30 cellular contexts compared by ENCODE assay signal in the genomic region with DNA sequence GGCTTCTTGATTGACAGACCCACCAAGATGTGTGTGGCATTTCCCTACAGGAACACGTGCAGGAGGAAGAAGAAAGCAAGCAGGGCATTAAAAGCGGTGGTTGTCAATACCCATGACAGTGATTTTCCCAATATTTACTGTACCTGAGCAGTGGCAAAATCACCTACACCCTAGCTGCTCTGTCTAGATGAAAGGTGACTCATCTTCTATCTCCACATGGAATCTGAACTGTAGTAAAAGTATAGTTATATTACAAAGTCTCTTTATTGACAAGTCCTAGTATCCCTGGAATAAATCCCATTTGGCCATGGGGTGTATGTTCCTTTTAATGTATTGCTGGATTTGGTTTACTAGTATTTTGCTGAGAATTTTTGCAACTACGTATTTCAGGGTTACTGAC.
"Had no signal": no experiment of that assay in that cellular context is flagged by ENCODE, and none has a peak within 500 bp of the region (broad histone marks: within the 10 kb centered on the region; RNA-seq: fewer than 3 reads in every experiment).

No MANE protein-coding gene starts in this region.

- H3K4me3 ChIP-seq: adrenal gland, body of pancreas, esophagus muscularis mucosa, gastrocnemius medialis, heart left ventricle had no signal

- H3K4me3 Mint-ChIP-seq: activated CD4-positive, alpha-beta memory T cell treated with anti-CD3 and anti-CD28 coated beads, Interleukin-2, amount 10 ng/mL, durations not matched to agents 7 days and 5 days; activated CD4-positive, alpha-beta T cell treated with anti-CD3 and anti-CD28 coated beads for 36 hours; activated CD4-positive, alpha-beta T cell treated with anti-CD3 and anti-CD28 coated beads, Interleukin-2, amount 10 ng/mL, durations not matched to agents 7 days and 5 days; activated naive CD4-positive, alpha-beta T cell treated with anti-CD3 and anti-CD28 coated beads, Interleukin-2, amount 10 ng/mL, durations not matched to agents 7 days and 5 days; activated T-cell treated with anti-CD3 and anti-CD28 coated beads, Interleukin-2, amount 50 U/mL, for 24 hours; activated T-cell treated with anti-CD3 and anti-CD28 coated beads, Interleukin-2, amount 50 U/mL, for 72 hours; effector memory CD8-positive, alpha-beta T cell had no signal

- H3K27me3 Mint-ChIP-seq: activated CD4-positive, alpha-beta memory T cell treated with anti-CD3 and anti-CD28 coated beads, Interleukin-2, amount 10 ng/mL, durations not matched to agents 7 days and 5 days; activated CD4-positive, alpha-beta T cell treated with anti-CD3 and anti-CD28 coated beads for 36 hours; activated CD4-positive, alpha-beta T cell treated with anti-CD3 and anti-CD28 coated beads, Interleukin-2, amount 10 ng/mL, durations not matched to agents 7 days and 5 days; activated naive CD4-positive, alpha-beta T cell treated with anti-CD3 and anti-CD28 coated beads, Interleukin-2, amount 10 ng/mL, durations not matched to agents 7 days and 5 days; activated T-cell treated with anti-CD3 and anti-CD28 coated beads, Interleukin-2, amount 50 U/mL, for 24 hours; effector memory CD8-positive, alpha-beta T cell had no signal

- H3K9me3 ChIP-seq: body of pancreas, esophagus muscularis mucosa, gastrocnemius medialis, heart left ventricle had no signal

- H3K27me3 ChIP-seq: adrenal gland, body of pancreas, esophagus muscularis mucosa, foreskin keratinocyte, gastrocnemius medialis, heart left ventricle had no signal

- H3K4me1 Mint-ChIP-seq: activated CD4-positive, alpha-beta memory T cell treated with anti-CD3 and anti-CD28 coated beads, Interleukin-2, amount 10 ng/mL, durations not matched to agents 7 days and 5 days; activated CD4-positive, alpha-beta T cell treated with anti-CD3 and anti-CD28 coated beads for 36 hours; activated CD4-positive, alpha-beta T cell treated with anti-CD3 and anti-CD28 coated beads, Interleukin-2, amount 10 ng/mL, durations not matched to agents 7 days and 5 days; activated naive CD4-positive, alpha-beta T cell treated with anti-CD3 and anti-CD28 coated beads, Interleukin-2, amount 10 ng/mL, durations not matched to agents 7 days and 5 days had no signal

- DNase-seq: activated CD4-positive, alpha-beta memory T cell treated with anti-CD3 and anti-CD28 coated beads, Interleukin-2, amount 10 ng/mL, durations not matched to agents 7 days and 5 days; activated CD4-positive, alpha-beta T cell treated with anti-CD3 and anti-CD28 coated beads for 36 hours; activated CD4-positive, alpha-beta T cell treated with anti-CD3 and anti-CD28 coated beads, Interleukin-2, amount 10 ng/mL, durations not matched to agents 7 days and 5 days; activated CD4-positive, alpha-beta T cell treated with anti-CD3 and anti-CD28 coated beads, Interleukin-2, amount 50 U/mL, for 4 hours; activated CD4-positive, CD25-positive, alpha-beta regulatory T cell; activated CD4-positive, CD25-positive, alpha-beta regulatory T cell treated with anti-CD3 and anti-CD28 coated beads, Interleukin-2, amount 50 U/mL, for 72 hours; activated CD8-positive, alpha-beta memory T cell treated with anti-CD3 and anti-CD28 coated beads, Interleukin-2, amount 50 U/mL, for 48 hours; activated gamma-delta T cell; activated naive CD4-positive, alpha-beta T cell; activated naive CD4-positive, alpha-beta T cell treated with anti-CD3 and anti-CD28 coated beads, Interleukin-2, amount 10 ng/mL, durations not matched to agents 7 days and 5 days; activated T-cell treated with anti-CD3 and anti-CD28 coated beads for 4 hours; activated T-cell treated with anti-CD3 and anti-CD28 coated beads, Interleukin-2, amount 50 U/mL, for 24 hours; activated T-cell treated with anti-CD3 and anti-CD28 coated beads, Interleukin-2, amount 50 U/mL, for 72 hours; adrenal gland; amygdala; aorta; body of pancreas; caudate nucleus; cortex of kidney; dermis blood vessel endothelial cell; effector CD4-positive, alpha-beta T cell; effector memory CD8-positive, alpha-beta T cell; erythroblast; foreskin keratinocyte; gastrocnemius medialis; glutamatergic neuron; heart left ventricle; T-helper 2 cell had no signal

- H3K4me1 ChIP-seq: adrenal gland, body of pancreas, esophagus muscularis mucosa, foreskin keratinocyte, gastrocnemius medialis, heart left ventricle had no signal

- H3K36me3 Mint-ChIP-seq: activated naive CD4-positive, alpha-beta T cell treated with anti-CD3 and anti-CD28 coated beads, Interleukin-2, amount 10 ng/mL, durations not matched to agents 7 days and 5 days; activated naive CD4-positive, alpha-beta T cell treated with anti-CD3 and anti-CD28 coated beads, Interleukin-2, amount 50 U/mL, for 72 hours had no signal

- ATAC-seq: activated CD4-positive, alpha-beta T cell treated with anti-CD3 and anti-CD28 coated beads for 36 hours; activated naive CD4-positive, alpha-beta T cell treated with anti-CD3 and anti-CD28 coated beads, Interleukin-2, amount 50 U/mL, for 72 hours; activated T-cell treated with anti-CD3 and anti-CD28 coated beads, Interleukin-2, amount 50 U/mL, for 72 hours; body of pancreas; effector memory CD8-positive, alpha-beta T cell; foreskin keratinocyte; gastrocnemius medialis; heart left ventricle had no signal

- H3K27ac Mint-ChIP-seq: activated CD4-positive, alpha-beta memory T cell treated with anti-CD3 and anti-CD28 coated beads, Interleukin-2, amount 10 ng/mL, durations not matched to agents 7 days and 5 days; activated CD4-positive, alpha-beta T cell treated with anti-CD3 and anti-CD28 coated beads for 36 hours; activated CD4-positive, alpha-beta T cell treated with anti-CD3 and anti-CD28 coated beads, Interleukin-2, amount 10 ng/mL, durations not matched to agents 7 days and 5 days; activated naive CD4-positive, alpha-beta T cell treated with anti-CD3 and anti-CD28 coated beads, Interleukin-2, amount 10 ng/mL, durations not matched to agents 7 days and 5 days; activated naive CD4-positive, alpha-beta T cell treated with anti-CD3 and anti-CD28 coated beads, Interleukin-2, amount 50 U/mL, for 72 hours; activated T-cell treated with anti-CD3 and anti-CD28 coated beads, Interleukin-2, amount 50 U/mL, for 24 hours; activated T-cell treated with anti-CD3 and anti-CD28 coated beads, Interleukin-2, amount 50 U/mL, for 72 hours; effector memory CD8-positive, alpha-beta T cell had no signal

- H3K27ac ChIP-seq: adrenal gland, body of pancreas, esophagus muscularis mucosa, foreskin keratinocyte, gastrocnemius medialis, heart left ventricle had no signal

- H3K36me3 ChIP-seq: adrenal gland, esophagus muscularis mucosa, gastrocnemius medialis, heart left ventricle had no signal
